30 cellular contexts compared by ENCODE assay signal in the genomic region with DNA sequence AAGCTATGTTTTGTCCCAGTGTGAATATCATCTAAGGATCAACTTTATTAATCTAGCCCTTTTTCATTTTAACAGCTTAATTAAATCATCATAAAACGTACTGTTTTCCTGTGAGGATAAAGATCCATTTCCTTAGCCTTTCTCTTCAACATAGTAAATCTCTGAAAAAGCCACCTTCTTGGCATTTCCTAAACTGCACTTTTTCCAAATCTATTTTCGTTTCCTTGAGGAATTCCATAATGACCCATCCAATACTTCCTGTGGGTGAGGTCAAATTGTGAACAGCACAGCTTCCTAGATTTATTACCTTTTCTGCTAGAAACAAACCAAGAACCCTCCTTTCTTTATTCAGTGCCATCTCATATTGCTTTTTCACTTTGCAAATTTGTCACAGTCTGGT.
"Had no signal": no experiment of that assay in that cellular context is flagged by ENCODE, and none has a peak within 500 bp of the region (broad histone marks: within the 10 kb centered on the region; RNA-seq: fewer than 3 reads in every experiment).

No MANE protein-coding gene starts in this region.

- H3K4me1 Mint-ChIP-seq: activated CD4-positive, alpha-beta memory T cell treated with anti-CD3 and anti-CD28 coated beads, Interleukin-2, amount 10 ng/mL, durations not matched to agents 7 days and 5 days; activated CD4-positive, alpha-beta T cell treated with anti-CD3 and anti-CD28 coated beads, Interleukin-2, amount 10 ng/mL, durations not matched to agents 7 days and 5 days; central memory CD8-positive, alpha-beta T cell; WTC11 had no signal

- FAIRE-seq: astrocyte, bronchial epithelial cell, colon, endometrium had no signal

- DNase-seq: activated CD4-positive, alpha-beta memory T cell treated with anti-CD3 and anti-CD28 coated beads, Interleukin-2, amount 10 ng/mL, durations not matched to agents 7 days and 5 days; activated CD4-positive, alpha-beta T cell treated with anti-CD3 and anti-CD28 coated beads for 1 hour; activated CD4-positive, alpha-beta T cell treated with anti-CD3 and anti-CD28 coated beads for 4 hours; activated CD4-positive, alpha-beta T cell treated with anti-CD3 and anti-CD28 coated beads, Interleukin-2, amount 10 ng/mL, durations not matched to agents 7 days and 5 days; activated CD4-positive, alpha-beta T cell treated with anti-CD3 and anti-CD28 coated beads, Interleukin-2, amount 50 U/mL, for 4 hours; activated CD8-positive, alpha-beta memory T cell treated with anti-CD3 and anti-CD28 coated beads, Interleukin-2, amount 50 U/mL, for 48 hours; activated gamma-delta T cell treated with Interleukin-2 at 50 U/mL for 16 hours; activated naive CD4-positive, alpha-beta T cell treated with anti-CD3 and anti-CD28 coated beads, Interleukin-2, amount 50 U/mL, for 16 hours; activated naive CD4-positive, alpha-beta T cell treated with Interleukin-2 at 50 U/mL for 16 hours; activated T-cell treated with anti-CD3 and anti-CD28 coated beads for 4 hours; activated T-cell treated with anti-CD3 and anti-CD28 coated beads, Interleukin-2, amount 50 U/mL, for 24 hours; activated T-cell treated with anti-CD3 and anti-CD28 coated beads, Interleukin-2, amount 50 U/mL, for 72 hours; amniotic stem cell; anterior cingulate cortex; brain microvascular endothelial cell; cortex of kidney; effector CD8-positive, alpha-beta T cell; erythroblast; foreskin keratinocyte; gastrocnemius medialis; heart right ventricle; T-helper 2 cell had no signal

- H3K4me3 Mint-ChIP-seq: activated CD4-positive, alpha-beta memory T cell treated with anti-CD3 and anti-CD28 coated beads, Interleukin-2, amount 10 ng/mL, durations not matched to agents 7 days and 5 days; activated CD4-positive, alpha-beta T cell treated with anti-CD3 and anti-CD28 coated beads, Interleukin-2, amount 10 ng/mL, durations not matched to agents 7 days and 5 days; activated naive CD8-positive, alpha-beta T cell; activated T-cell treated with anti-CD3 and anti-CD28 coated beads, Interleukin-2, amount 50 U/mL, for 24 hours; activated T-cell treated with anti-CD3 and anti-CD28 coated beads, Interleukin-2, amount 50 U/mL, for 72 hours; central memory CD8-positive, alpha-beta T cell; WTC11 had no signal

- H3K27me3 Mint-ChIP-seq: activated CD4-positive, alpha-beta memory T cell treated with anti-CD3 and anti-CD28 coated beads, Interleukin-2, amount 10 ng/mL, durations not matched to agents 7 days and 5 days; activated CD4-positive, alpha-beta T cell treated with anti-CD3 and anti-CD28 coated beads, Interleukin-2, amount 10 ng/mL, durations not matched to agents 7 days and 5 days; activated naive CD8-positive, alpha-beta T cell; activated T-cell treated with anti-CD3 and anti-CD28 coated beads, Interleukin-2, amount 50 U/mL, for 24 hours; central memory CD8-positive, alpha-beta T cell had no signal

- H3K27me3 ChIP-seq: brain microvascular endothelial cell, esophagus muscularis mucosa, foreskin keratinocyte, gastrocnemius medialis had no signal

- H3K27ac ChIP-seq: brain microvascular endothelial cell, esophagus muscularis mucosa, foreskin keratinocyte, gastrocnemius medialis, heart right ventricle had no signal

- H3K36me3 Mint-ChIP-seq: activated naive CD8-positive, alpha-beta T cell had no signal

- H3K4me3 ChIP-seq: esophagus muscularis mucosa, gastrocnemius medialis, heart right ventricle had no signal

- H3K9me3 ChIP-seq: gastrocnemius medialis had no signal

- H3K27ac Mint-ChIP-seq: activated CD4-positive, alpha-beta memory T cell treated with anti-CD3 and anti-CD28 coated beads, Interleukin-2, amount 10 ng/mL, durations not matched to agents 7 days and 5 days; activated CD4-positive, alpha-beta T cell treated with anti-CD3 and anti-CD28 coated beads, Interleukin-2, amount 10 ng/mL, durations not matched to agents 7 days and 5 days; activated naive CD8-positive, alpha-beta T cell; activated T-cell treated with anti-CD3 and anti-CD28 coated beads, Interleukin-2, amount 50 U/mL, for 24 hours; activated T-cell treated with anti-CD3 and anti-CD28 coated beads, Interleukin-2, amount 50 U/mL, for 72 hours; WTC11 had no signal

- H3K4me1 ChIP-seq: esophagus muscularis mucosa, gastrocnemius medialis, heart right ventricle had no signal

- H3K36me3 ChIP-seq: brain microvascular endothelial cell, esophagus muscularis mucosa, gastrocnemius medialis, heart right ventricle had no signal

- H3K9me3 Mint-ChIP-seq: activated CD4-positive, alpha-beta memory T cell treated with anti-CD3 and anti-CD28 coated beads, Interleukin-2, amount 10 ng/mL, durations not matched to agents 7 days and 5 days had no signal
